In the genomic region with DNA sequence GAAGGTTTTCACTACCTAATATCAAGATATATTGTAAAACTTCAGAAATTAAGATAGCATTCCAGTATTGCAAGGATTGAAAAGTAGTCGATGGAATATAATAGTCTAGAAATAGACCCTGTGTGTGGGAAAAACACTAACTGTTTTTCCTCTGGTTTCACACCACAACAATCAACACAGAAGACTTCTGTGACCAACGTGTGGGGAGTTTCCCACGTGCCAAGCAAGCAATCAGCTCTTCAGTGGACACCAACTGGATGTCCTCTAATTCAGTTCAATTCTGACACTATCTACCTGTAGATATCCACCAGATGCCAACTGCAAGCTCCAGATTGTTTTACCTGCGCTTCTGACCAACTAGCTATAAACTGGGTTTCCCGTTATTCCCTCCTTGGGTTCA, we compare ENCODE assay signal across 21 cellular contexts. TPM values are rescaled to one million over a fixed set of nuclear protein-coding genes. Genes with fewer than 3 reads are reported as not detected.
DNase-seq lines count a peak whose midpoint lies in the region; ATAC-seq and TF ChIP-seq lines count a peak whose summit lies in the region.
"Had no signal": no experiment of that assay in that cellular context is flagged by ENCODE, and none has a peak within 500 bp of the region (broad histone marks: within the 10 kb centered on the region; RNA-seq: fewer than 3 reads in every experiment).

No MANE protein-coding gene starts in this region.

- no peak overlapping the region for H2BK5ac ChIP-seq in trophoblast cell (ENCODE audit: low read depth, low read length, poor library complexity)

- H2BK12ac ChIP-seq in trophoblast cell (ENCODE audit: low read length) = no peak overlapping the region

- POLR2A ChIA-PET in CD8-positive, alpha-beta memory T cell (lab: Charles Lee) = no interaction called here

- H3K79me2 ChIP-seq in Loucy (ENCODE audit: insufficient read depth, low read length) (peaks cover 95% of the 10 kb centered on the region), trophoblast cell (ENCODE audit: control insufficient read depth, insufficient read depth, low read length, poor library complexity) (no peaks in the 10 kb centered on the region)

- no peak overlapping the region for H3K18ac ChIP-seq in trophoblast cell (ENCODE audit: low read length)

- TF ChIP-seq CTCF in Loucy (conservative IDR thresholded peaks at IDR 0.05; ENCODE audit: low read length) = no peak

- H3F3A ChIP-seq in Loucy (ENCODE audit: low read depth) = peaks cover 11% of the 10 kb centered on the region; the same call in 1 of the 2 replicates

- no peak overlapping the region for H3K4me3 ChIP-seq in CD8-positive, alpha-beta memory T cell (ENCODE audit: low read length)
- H3K4me3 ChIP-seq in Loucy (ENCODE audit: low read length, poor library complexity, severe bottlenecking) = peak overlapping the region; percentile 45
- H3K4me3 ChIP-seq in trophoblast cell (ENCODE audit: low read depth, low read length) = no peak overlapping the region
- H3K4me3 ChIP-seq: K562 had no signal

- H3K4me1 ChIP-seq in CD8-positive, alpha-beta memory T cell (ENCODE audit: insufficient read depth, low read length) = peaks cover 17% of the 10 kb centered on the region
- H3K4me1 ChIP-seq in Loucy (ENCODE audit: insufficient read depth, low read length, poor library complexity, severe bottlenecking) (peaks cover 63% of the 10 kb centered on the region), trophoblast cell (ENCODE audit: control insufficient read depth in 1 of 2, insufficient read depth in 2 of 2, low read length in 2 of 2) (no peaks in the 10 kb centered on the region)
- H3K4me1 ChIP-seq: BE2C had no signal

- H3K23ac ChIP-seq in trophoblast cell (ENCODE audit: low read length) = no peak overlapping the region

- peaks cover 9% of the 10 kb centered on the region for H4K20me1 ChIP-seq in Loucy (ENCODE audit: insufficient read depth, low read length, poor library complexity, severe bottlenecking)

- H3K79me1 ChIP-seq in trophoblast cell (ENCODE audit: low read length) = no peaks in the 10 kb centered on the region

- no peak overlapping the region for H2BK120ac ChIP-seq in trophoblast cell (ENCODE audit: insufficient read depth, low read length, poor library complexity)

- no peak overlapping the region for H3K27ac ChIP-seq in CD8-positive, alpha-beta memory T cell (ENCODE audit: low read depth, low read length)
- H3K27ac ChIP-seq in trophoblast cell (ENCODE audit: low read depth, low read length) = no peak overlapping the region

- no peaks in the 10 kb centered on the region for H3K9me3 ChIP-seq in CD8-positive, alpha-beta memory T cell (ENCODE audit: low read length)
- H3K9me3 ChIP-seq in Loucy (ENCODE audit: insufficient read depth, low read depth, low read length) (0 out of 2 replicates have a peak, but pooled peaks cover 3% of the 10 kb centered on the region), trophoblast cell (ENCODE audit: insufficient read depth, low read depth, low read length) (peaks cover 2% of the 10 kb centered on the region)
- H3K9me3 ChIP-seq: BE2C had no signal

- peak; percentile 32 to 52 for ATAC-seq in natural killer cell treated with Interleukin-12 subunit alpha and Interleukin-12 subunit beta and Interleukin-15 and Interleukin-18, amount 100 ng/mL, for 72 hours
- ATAC-seq in HG02623 (IDR thresholded peaks at IDR 0.05; ENCODE audit: unreplicated experiment) = no peak
- no peak for ATAC-seq in GM18858 (IDR thresholded peaks at IDR 0.05; ENCODE audit: unreplicated experiment)
- ATAC-seq: HCT116, K562 had no signal

- peak overlapping the region in 3 of 7 donors; percentile 12 to 65 (median 28) for H3K4me3 Mint-ChIP-seq in CD8-positive, alpha-beta memory T cell
- H3K4me3 Mint-ChIP-seq in immature natural killer cell = peak overlapping the region; percentile 71 to 82 (median 73)
- peak overlapping the region; percentile 39 for H3K4me3 Mint-ChIP-seq in natural killer cell treated with Interleukin-12 subunit alpha and Interleukin-12 subunit beta and Interleukin-15 and Interleukin-18, amount 100 ng/mL, for 72 hours
- H3K4me3 Mint-ChIP-seq: CD4-positive, CD25-positive, alpha-beta regulatory T cell; HFFc6 had no signal

- no peaks in the 10 kb centered on the region for H3K27me3 Mint-ChIP-seq in CD8-positive, alpha-beta memory T cell
- no peaks in the 10 kb centered on the region for H3K27me3 Mint-ChIP-seq in immature natural killer cell (ENCODE audit: low read depth in 3 of 3)
- no peaks in the 10 kb centered on the region for H3K27me3 Mint-ChIP-seq in natural killer cell treated with Interleukin-12 subunit alpha and Interleukin-12 subunit beta and Interleukin-15 and Interleukin-18, amount 100 ng/mL, for 72 hours

- H4K91ac ChIP-seq in trophoblast cell (ENCODE audit: low read depth, low read length) = no peak overlapping the region

- no peak overlapping the region for H4K12ac ChIP-seq in trophoblast cell (ENCODE audit: low read depth, low read length)

- H3K4ac ChIP-seq in trophoblast cell (ENCODE audit: low read depth, low read length) = no peak overlapping the region

- no CpG with 5 or more reads among the region's 5 CpGs for WGBS in trophoblast cell (ENCODE audit: extremely low coverage, insufficient coverage, insufficient read length)

- no peaks in the 10 kb centered on the region for H3K9me3 Mint-ChIP-seq in CD8-positive, alpha-beta memory T cell
- H3K9me3 Mint-ChIP-seq in immature natural killer cell = peaks cover 0 to 3% (median 0%) of the 10 kb centered on the region in 6 donors
- H3K9me3 Mint-ChIP-seq in natural killer cell treated with Interleukin-12 subunit alpha and Interleukin-12 subunit beta and Interleukin-15 and Interleukin-18, amount 100 ng/mL, for 72 hours = peaks cover 2% of the 10 kb centered on the region
- H3K9me3 Mint-ChIP-seq: HFFc6 had no signal

- H3K4me1 Mint-ChIP-seq in CD8-positive, alpha-beta memory T cell = peaks cover 38 to 46% (median 42%) of the 10 kb centered on the region in 3 donors
- peaks cover 0 to 80% of the 10 kb centered on the region in 2 donors for H3K4me1 Mint-ChIP-seq in immature natural killer cell
- peaks cover 60 to 63% of the 10 kb centered on the region in 2 donors for H3K4me1 Mint-ChIP-seq in natural killer cell treated with Interleukin-12 subunit alpha and Interleukin-12 subunit beta and Interleukin-15 and Interleukin-18, amount 100 ng/mL, for 72 hours (ENCODE audit: low read depth in 2 of 2)

- H3K36me3 Mint-ChIP-seq in CD8-positive, alpha-beta memory T cell = peaks cover 12 to 35% (median 16%) of the 10 kb centered on the region in 3 donors
- H3K36me3 Mint-ChIP-seq in immature natural killer cell = peaks cover 29 to 59% (median 51%) of the 10 kb centered on the region in 3 donors
- H3K36me3 Mint-ChIP-seq in natural killer cell treated with Interleukin-12 subunit alpha and Interleukin-12 subunit beta and Interleukin-15 and Interleukin-18, amount 100 ng/mL, for 72 hours = peaks cover 29% of the 10 kb centered on the region
- H3K36me3 Mint-ChIP-seq: CD4-positive, CD25-positive, alpha-beta regulatory T cell had no signal

- CTCF ChIA-PET in CD8-positive, alpha-beta memory T cell (lab: Charles Lee) = interaction anchor here (0.9 to 1.9 kb wide), 6 partner anchors 12 to 169 kb away, joined by 3 to 11 read pairs (median 4); a partner anchor contains a TSS

- H3K27ac Mint-ChIP-seq in CD8-positive, alpha-beta memory T cell = peak overlapping the region; percentile 36 to 91 (median 69)
- H3K27ac Mint-ChIP-seq in immature natural killer cell = peak overlapping the region in 5 of 6 donors; percentile 88 to 94 (median 94)
- peak overlapping the region in 1 of 2 donors; percentile 86 for H3K27ac Mint-ChIP-seq in natural killer cell treated with Interleukin-12 subunit alpha and Interleukin-12 subunit beta and Interleukin-15 and Interleukin-18, amount 100 ng/mL, for 72 hours
- H3K27ac Mint-ChIP-seq: CD4-positive, CD25-positive, alpha-beta regulatory T cell; HFFc6 had no signal

- H3K14ac ChIP-seq in trophoblast cell (ENCODE audit: low read length) = no peak overlapping the region

- no peak overlapping the region for H4K8ac ChIP-seq in trophoblast cell (ENCODE audit: low read depth, low read length)

- no peak overlapping the region for H2AK5ac ChIP-seq in trophoblast cell (ENCODE audit: low read length)

- DNase-seq in CD8-positive, alpha-beta memory T cell = no peak
- DNase-seq in immature natural killer cell (peak; percentile 56 to 67 (median 62)), trophoblast cell (no peak)
- DNase-seq in natural killer cell treated with Interleukin-12 subunit alpha and Interleukin-12 subunit beta and Interleukin-15 and Interleukin-18, amount 100 ng/mL, for 72 hours (ENCODE audit: low spot score) = peak; percentile 79
- DNase-seq: ACHN; BE2C; C1 segment of cervical spinal cord; Calu3; CD4-positive, CD25-positive, alpha-beta regulatory T cell; DND-41; EL; GOT3; H7; HFFc6; IMR-90 had no signal

- H3K9ac ChIP-seq in Loucy (ENCODE audit: low read depth, low read length, poor library complexity, severe bottlenecking) (no peak overlapping the region), trophoblast cell (ENCODE audit: low read length) (no peak overlapping the region)

- H3K36me3 ChIP-seq in CD8-positive, alpha-beta memory T cell (ENCODE audit: insufficient read depth, low read length) = no peaks in the 10 kb centered on the region
- H3K36me3 ChIP-seq in Loucy (ENCODE audit: insufficient read depth, low read length) = peaks cover 10% of the 10 kb centered on the region; the same call in 1 of the 2 replicates
- no peaks in the 10 kb centered on the region for H3K36me3 ChIP-seq in trophoblast cell (ENCODE audit: control insufficient read depth in 1 of 2, insufficient read depth in 2 of 2, low read length in 2 of 2)
- H3K36me3 ChIP-seq: BE2C had no signal

- no peaks in the 10 kb centered on the region for H3K27me3 ChIP-seq in CD8-positive, alpha-beta memory T cell (ENCODE audit: insufficient read depth, low read length, poor library complexity, severe bottlenecking)
- no peaks in the 10 kb centered on the region for H3K27me3 ChIP-seq in Loucy (ENCODE audit: insufficient read depth, low read length, poor library complexity, severe bottlenecking)
- no peaks in the 10 kb centered on the region for H3K27me3 ChIP-seq in trophoblast cell (ENCODE audit: insufficient read depth, low read length)
- H3K27me3 ChIP-seq: BE2C had no signal

- H2AFZ ChIP-seq in Loucy (ENCODE audit: low read length) (no peak overlapping the region), trophoblast cell (ENCODE audit: insufficient read depth, low read length, poor library complexity) (no peak overlapping the region)

- H3K9me2 ChIP-seq in Loucy (replicated peaks; ENCODE audit: low read depth, low read length) = no peaks in the 10 kb centered on the region

- peak overlapping the region; percentile 41 for H3K4me2 ChIP-seq in Loucy (ENCODE audit: low read depth, low read length, poor library complexity, severe bottlenecking)
- no peak overlapping the region for H3K4me2 ChIP-seq in trophoblast cell (ENCODE audit: low read length)

RNA-seq across cellular contexts. Expression of a gene that starts 12.1 kb away (rescaled TPM):
- total RNA-seq in CD8-positive, alpha-beta memory T cell = 1 to 10 TPM; 1.8 to 1.9 TPM
- polyA plus RNA-seq in CD8-positive, alpha-beta memory T cell = 40.7 TPM
- polyA plus RNA-seq in immature natural killer cell = 100 to 1,000 TPM; 301 to 501 (median 410) TPM
- 10 to 100 TPM; 36.6 to 64.4 TPM for total RNA-seq in natural killer cell treated with Interleukin-12 subunit alpha and Interleukin-12 subunit beta and Interleukin-15 and Interleukin-18, amount 100 ng/mL, for 72 hours
- 0.01 and 0.07 TPM in 2 replicates for polyA plus RNA-seq in trophoblast cell (2013)
- total RNA-seq: Calu3, G401, H7, HFFc6, IMR-90, K562 had no signal
- polyA plus RNA-seq: IMR-90, K562 had no signal

RNA-seq across cellular contexts. Expression of a gene that starts 34.4 kb away (rescaled TPM):
- total RNA-seq in CD8-positive, alpha-beta memory T cell = not detected
- polyA plus RNA-seq in CD8-positive, alpha-beta memory T cell = not detected
- polyA plus RNA-seq in immature natural killer cell = under 1 TPM in 1 of 3 donors, not detected in 2; 0.77 TPM
- not detected for total RNA-seq in natural killer cell treated with Interleukin-12 subunit alpha and Interleukin-12 subunit beta and Interleukin-15 and Interleukin-18, amount 100 ng/mL, for 72 hours
- 0.04 and 0.08 TPM in 2 replicates for polyA plus RNA-seq in trophoblast cell (2013)
- total RNA-seq: Calu3; CD4-positive, CD25-positive, alpha-beta regulatory T cell; G401; H7; HFFc6; IMR-90; K562 had no signal
- polyA plus RNA-seq: CD4-positive, CD25-positive, alpha-beta regulatory T cell; IMR-90; K562 had no signal

RNA-seq across cellular contexts. Expression of a gene that starts 54.6 kb away (rescaled TPM):
- total RNA-seq in CD8-positive, alpha-beta memory T cell = 10 to 100 TPM; 16.4 to 16.5 TPM
- 206 TPM for polyA plus RNA-seq in CD8-positive, alpha-beta memory T cell
- 10 to 100 TPM; 46.1 to 68.2 (median 57.2) TPM for polyA plus RNA-seq in immature natural killer cell
- 1 to 10 TPM in 1 of 2 donors, under 1 TPM in 1; 0.92 to 1.2 TPM for total RNA-seq in natural killer cell treated with Interleukin-12 subunit alpha and Interleukin-12 subunit beta and Interleukin-15 and Interleukin-18, amount 100 ng/mL, for 72 hours
- polyA plus RNA-seq in trophoblast cell (2013) = 0.22 and 0.26 TPM in 2 replicates
- total RNA-seq: Calu3, G401, HFFc6, IMR-90, K562 had no signal
- polyA plus RNA-seq: IMR-90, K562 had no signal

Comparison
In these comparisons a context has a peak if more than half of its experiments do, and no peak if none do; other contexts are left out.
1. DNase-seq: peak in immature natural killer cell (3 of 3) and natural killer cell treated with Interleukin-12 subunit alpha and Interleukin-12 subunit beta and Interleukin-15 and Interleukin-18, amount 100 ng/mL, for 72 hours (single experiment); none in CD8-positive, alpha-beta memory T cell (0 of 5) and trophoblast cell (0 of 2).
2. ATAC-seq: peak in natural killer cell treated with Interleukin-12 subunit alpha and Interleukin-12 subunit beta and Interleukin-15 and Interleukin-18, amount 100 ng/mL, for 72 hours (2 of 2); none in HG02623 (single experiment) and GM18858 (single experiment).
3. RNA of a gene that starts 12.1 kb away (total RNA-seq): 36.6 to 64.4 TPM in natural killer cell treated with Interleukin-12 subunit alpha and Interleukin-12 subunit beta and Interleukin-15 and Interleukin-18, amount 100 ng/mL, for 72 hours; 1.8 to 1.9 TPM in CD8-positive, alpha-beta memory T cell; every median in the first group is over 10 times any median in the second.
4. RNA of a gene that starts 54.6 kb away (total RNA-seq): 16.4 to 16.5 TPM in CD8-positive, alpha-beta memory T cell; 0.92 to 1.2 TPM in natural killer cell treated with Interleukin-12 subunit alpha and Interleukin-12 subunit beta and Interleukin-15 and Interleukin-18, amount 100 ng/mL, for 72 hours; every median in the first group is over 4 times any median in the second.